In the genomic region with DNA sequence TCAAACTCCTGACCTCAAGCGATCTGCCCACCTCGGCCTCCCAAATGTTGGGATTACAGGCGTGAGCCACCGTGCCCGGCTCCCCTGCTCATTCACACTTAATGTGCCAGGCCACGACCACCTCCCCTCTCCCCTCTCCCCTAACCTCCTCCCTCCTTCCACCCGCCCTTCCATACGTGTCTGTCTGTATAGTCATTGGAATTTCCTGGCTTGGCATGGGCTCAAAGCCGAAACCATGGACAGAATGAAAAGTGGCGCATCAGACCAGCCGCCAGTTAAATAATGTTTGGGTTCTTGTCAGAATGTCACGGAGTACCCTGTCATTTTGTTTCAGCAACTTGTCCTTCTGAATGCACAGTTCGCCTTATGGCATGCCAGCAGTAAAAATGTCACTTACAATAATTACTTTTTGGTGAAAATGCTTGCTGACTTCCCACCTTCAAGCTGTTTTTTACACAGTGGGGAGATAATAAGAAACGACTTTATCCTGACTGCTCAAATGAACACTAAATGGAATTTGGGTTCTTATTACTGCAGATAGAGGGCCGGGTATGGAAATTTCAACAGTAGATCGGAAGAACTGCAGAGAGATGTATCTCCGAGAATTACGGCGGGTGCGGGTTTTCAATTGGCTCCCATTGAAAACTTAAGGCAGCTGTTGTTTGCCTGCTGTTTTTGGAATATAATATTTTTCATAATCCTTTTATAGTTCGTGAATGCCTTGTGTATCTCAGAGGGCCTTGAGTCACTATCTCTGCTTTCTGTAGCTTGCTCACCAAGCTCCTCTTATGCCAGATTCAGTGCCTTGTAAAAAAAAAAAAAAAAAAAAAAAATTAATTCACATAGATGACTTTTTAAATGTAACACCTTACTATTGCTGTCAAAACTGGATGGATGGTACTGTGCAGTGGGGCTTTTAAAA, we compare ENCODE assay signal across 11 cellular contexts.
DNase-seq lines count a peak whose midpoint lies in the region; ATAC-seq lines count a peak whose summit lies in the region.
"Had no signal": no experiment of that assay in that cellular context is flagged by ENCODE, and none has a peak within 500 bp of the region (broad histone marks: within the 10 kb centered on the region; RNA-seq: fewer than 3 reads in every experiment).

No MANE protein-coding gene starts in this region.

- peak; percentile 93 for DNase-seq in Daoy (ENCODE audit: low read depth)
- peak; percentile 50 for DNase-seq in NCI-H69 (lab: John Stamatoyannopoulos, UW)
- peak; percentile 69 for DNase-seq in dermis blood vessel endothelial cell
- peak; percentile 61 for DNase-seq in myocyte (ENCODE audit: low read depth)
- DNase-seq in GDM1 (lab: John Stamatoyannopoulos, UW) = no peak
- DNase-seq in stimulated activated CD4-positive, alpha-beta T cell treated with anti-CD3 and anti-CD28 coated beads, Interleukin-4, amount 100 ng/mL, for 4 hours = no peak
- DNase-seq: effector CD8-positive, alpha-beta T cell; midbrain; SJCRH30 had no signal

- no peak for ATAC-seq in HG03280 (IDR thresholded peaks at IDR 0.05; ENCODE audit: unreplicated experiment)
- ATAC-seq in HG02571 (IDR thresholded peaks at IDR 0.05; ENCODE audit: unreplicated experiment) = no peak

Comparison
In these comparisons a context has a peak if more than half of its experiments do, and no peak if none do; other contexts are left out.
1. DNase-seq: peak in Daoy (single experiment), NCI-H69 (single experiment), dermis blood vessel endothelial cell (single experiment) and myocyte (single experiment); none in GDM1 (single experiment) and stimulated activated CD4-positive, alpha-beta T cell treated with anti-CD3 and anti-CD28 coated beads, Interleukin-4, amount 100 ng/mL, for 4 hours (0 of 2).